In genomic region chr1:47507921-47508894, GRCh38 we compare ENCODE assay signal across 8 cellular contexts.
DNase-seq lines count a peak whose midpoint lies in the region; ATAC-seq and TF ChIP-seq lines count a peak whose summit lies in the region.

No MANE protein-coding gene starts in this region.

- peak; percentile 27 for DNase-seq in NCI-H2081 (lab: John Stamatoyannopoulos, UW)
- no peak for DNase-seq in NCI-H2081 treated with DMSO at 0.1 percent for 48 hours (lab: John Stamatoyannopoulos, UW)
- DNase-seq in SW480 (ENCODE audit: low spot score) = peak; percentile 29
- peak; percentile 18 for DNase-seq in endothelial cell (ENCODE audit: low spot score)
- peak; percentile 65 for DNase-seq in natural killer cell treated with Interleukin-12 subunit alpha and Interleukin-12 subunit beta and Interleukin-15 and Interleukin-18, amount 100 ng/mL, for 72 hours (ENCODE audit: low spot score)
- peak in 1 of 2 donors; percentile 20 for DNase-seq in tibial nerve (ENCODE audit: low spot score in 2 of 2)
- DNase-seq in GOT3 (lab: John Stamatoyannopoulos, UW) = no peak

- no peak overlapping the region for H3K4me3 Mint-ChIP-seq in endothelial cell (ENCODE audit: unreplicated experiment)
- H3K4me3 Mint-ChIP-seq in natural killer cell treated with Interleukin-12 subunit alpha and Interleukin-12 subunit beta and Interleukin-15 and Interleukin-18, amount 100 ng/mL, for 72 hours = peak overlapping the region; percentile 70

- H3K27ac Mint-ChIP-seq in endothelial cell (ENCODE audit: unreplicated experiment) = no peak overlapping the region
- no peak overlapping the region for H3K27ac Mint-ChIP-seq in natural killer cell treated with Interleukin-12 subunit alpha and Interleukin-12 subunit beta and Interleukin-15 and Interleukin-18, amount 100 ng/mL, for 72 hours

- peaks cover 0 to 32% of the 10 kb centered on the region in 2 donors for H3K27me3 ChIP-seq in tibial nerve

- TF ChIP-seq POLR2A in tibial nerve (IDR thresholded peaks at IDR 0.05) = no peak

- H3K27me3 Mint-ChIP-seq in endothelial cell (ENCODE audit: unreplicated experiment) = peaks cover 10% of the 10 kb centered on the region
- H3K27me3 Mint-ChIP-seq in natural killer cell treated with Interleukin-12 subunit alpha and Interleukin-12 subunit beta and Interleukin-15 and Interleukin-18, amount 100 ng/mL, for 72 hours = peaks cover 38 to 67% of the 10 kb centered on the region in 2 donors

- no peaks in the 10 kb centered on the region for H3K4me1 Mint-ChIP-seq in endothelial cell (ENCODE audit: unreplicated experiment)
- H3K4me1 Mint-ChIP-seq in natural killer cell treated with Interleukin-12 subunit alpha and Interleukin-12 subunit beta and Interleukin-15 and Interleukin-18, amount 100 ng/mL, for 72 hours (ENCODE audit: low read depth in 2 of 2) = no peaks in the 10 kb centered on the region

- H3K4me3 ChIP-seq in tibial nerve = peak overlapping the region; percentile 30 to 55 (median 38)

- H3K36me3 ChIP-seq in tibial nerve = no peaks in the 10 kb centered on the region

- peak overlapping the region; percentile 16 to 83 (median 48) for H3K27ac ChIP-seq in tibial nerve

- no peak for TF ChIP-seq EP300 in tibial nerve (IDR thresholded peaks at IDR 0.05)

- ATAC-seq in natural killer cell treated with Interleukin-12 subunit alpha and Interleukin-12 subunit beta and Interleukin-15 and Interleukin-18, amount 100 ng/mL, for 72 hours = peak; percentile 57 to 78
- ATAC-seq in HG02938 (IDR thresholded peaks at IDR 0.05; ENCODE audit: unreplicated experiment) = no peak

- TF ChIP-seq CTCF in endothelial cell (IDR thresholded peaks at IDR 0.05; ENCODE audit: unreplicated experiment) (no peak), tibial nerve (IDR thresholded peaks at IDR 0.05) (no peak)

- WGBS in tibial nerve, 2 donors = 4 to 10% methylated on average over 40 to 55 of the region's 82 CpGs

- no peaks in the 10 kb centered on the region for H3K9me3 Mint-ChIP-seq in endothelial cell (ENCODE audit: unreplicated experiment)
- H3K9me3 Mint-ChIP-seq in natural killer cell treated with Interleukin-12 subunit alpha and Interleukin-12 subunit beta and Interleukin-15 and Interleukin-18, amount 100 ng/mL, for 72 hours = no peaks in the 10 kb centered on the region

- peaks cover 0 to 20% (median 0%) of the 10 kb centered on the region in 4 donors for H3K4me1 ChIP-seq in tibial nerve

- H3K36me3 Mint-ChIP-seq in endothelial cell (ENCODE audit: low read depth, unreplicated experiment) = no peaks in the 10 kb centered on the region
- no peaks in the 10 kb centered on the region for H3K36me3 Mint-ChIP-seq in natural killer cell treated with Interleukin-12 subunit alpha and Interleukin-12 subunit beta and Interleukin-15 and Interleukin-18, amount 100 ng/mL, for 72 hours

- H3K9me3 ChIP-seq in tibial nerve = no peaks in the 10 kb centered on the region

Comparison
In these comparisons a context has a peak if more than half of its experiments do, and no peak if none do; other contexts are left out.
1. DNase-seq: peak in NCI-H2081 (2 of 2), SW480 (single experiment), endothelial cell (single experiment) and natural killer cell treated with Interleukin-12 subunit alpha and Interleukin-12 subunit beta and Interleukin-15 and Interleukin-18, amount 100 ng/mL, for 72 hours (single experiment); none in NCI-H2081 treated with DMSO at 0.1 percent for 48 hours (single experiment) and GOT3 (single experiment).